In genomic region chr16:1172651-1173050, GRCh38 we compare ENCODE assay signal across 26 cellular contexts. TPM values are rescaled to one million over a fixed set of nuclear protein-coding genes. Genes with fewer than 3 reads are reported as not detected.
"Had no signal": no experiment of that assay in that cellular context is flagged by ENCODE, and none has a peak within 500 bp of the region (broad histone marks: within the 10 kb centered on the region; RNA-seq: fewer than 3 reads in every experiment).

No MANE protein-coding gene starts in this region.

- ATAC-seq: activated CD8-positive, alpha-beta memory T cell treated with anti-CD3 and anti-CD28 coated beads, Interleukin-2, amount 10 ng/mL, durations not matched to agents 7 days and 5 days had no signal

- H3K27ac Mint-ChIP-seq: activated B cell treated with CpG ODN at 0.5 μM for 24 hours; activated CD4-positive, alpha-beta T cell treated with anti-CD3 and anti-CD28 coated beads, Interleukin-2, amount 10 ng/mL, durations not matched to agents 24 days and 14 days; activated CD8-positive, alpha-beta memory T cell treated with anti-CD3 and anti-CD28 coated beads, Interleukin-2, amount 10 ng/mL, durations not matched to agents 7 days and 5 days; activated naive CD4-positive, alpha-beta T cell treated with anti-CD3 and anti-CD28 coated beads, Interleukin-2, amount 50 U/mL, for 24 hours; activated T-cell treated with anti-CD3 and anti-CD28 coated beads, Interleukin-2, amount 50 U/mL, for 24 hours; activated T-helper 1 cell treated with anti-CD3 and anti-CD28 coated beads, Interleukin-12 subunit alpha, Interleukin-12 subunit beta, Interleukin-2, Interleukin-4 antibody, amounts not matched to agents 30 ng/mL and 10 ng/mL and 1 ng/mL, durations not matched to agents 14 hours and 24 hours and 36 hours had no signal

- H3K4me1 ChIP-seq: breast epithelium had no signal

- H3K9me3 ChIP-seq: breast epithelium, MG63, Peyer's patch, SJCRH30, SK-N-SH had no signal

- H3K4me1 Mint-ChIP-seq: activated B cell treated with CpG ODN at 0.5 μM for 24 hours; activated CD4-positive, alpha-beta T cell treated with anti-CD3 and anti-CD28 coated beads, Interleukin-2, amount 10 ng/mL, durations not matched to agents 24 days and 14 days; activated CD8-positive, alpha-beta memory T cell treated with anti-CD3 and anti-CD28 coated beads, Interleukin-2, amount 10 ng/mL, durations not matched to agents 7 days and 5 days; activated naive CD4-positive, alpha-beta T cell treated with anti-CD3 and anti-CD28 coated beads, Interleukin-2, amount 50 U/mL, for 24 hours had no signal

- H3K36me3 ChIP-seq: breast epithelium, MG63, Peyer's patch, SJCRH30 had no signal

- H3K9me3 Mint-ChIP-seq: activated B cell treated with CpG ODN at 0.5 μM for 24 hours; activated CD4-positive, alpha-beta T cell treated with anti-CD3 and anti-CD28 coated beads, Interleukin-2, amount 10 ng/mL, durations not matched to agents 24 days and 14 days; activated naive CD4-positive, alpha-beta T cell treated with anti-CD3 and anti-CD28 coated beads, Interleukin-2, amount 50 U/mL, for 24 hours; activated T-cell treated with anti-CD3 and anti-CD28 coated beads, Interleukin-2, amount 50 U/mL, for 24 hours; activated T-helper 1 cell treated with anti-CD3 and anti-CD28 coated beads, Interleukin-12 subunit alpha, Interleukin-12 subunit beta, Interleukin-2, Interleukin-4 antibody, amounts not matched to agents 30 ng/mL and 10 ng/mL and 1 ng/mL, durations not matched to agents 14 hours and 24 hours and 36 hours had no signal

- H3K27ac ChIP-seq: breast epithelium, RWPE1, SJCRH30 had no signal

- H3K4me3 ChIP-seq: breast epithelium, MG63, SJCRH30 had no signal

- H3K4me3 Mint-ChIP-seq: activated B cell treated with CpG ODN at 0.5 μM for 24 hours; activated CD4-positive, alpha-beta T cell treated with anti-CD3 and anti-CD28 coated beads, Interleukin-2, amount 10 ng/mL, durations not matched to agents 24 days and 14 days; activated CD8-positive, alpha-beta memory T cell treated with anti-CD3 and anti-CD28 coated beads, Interleukin-2, amount 10 ng/mL, durations not matched to agents 7 days and 5 days; activated naive CD4-positive, alpha-beta T cell treated with anti-CD3 and anti-CD28 coated beads, Interleukin-2, amount 50 U/mL, for 24 hours; activated T-cell treated with anti-CD3 and anti-CD28 coated beads, Interleukin-2, amount 50 U/mL, for 24 hours; activated T-helper 1 cell treated with anti-CD3 and anti-CD28 coated beads, Interleukin-12 subunit alpha, Interleukin-12 subunit beta, Interleukin-2, Interleukin-4 antibody, amounts not matched to agents 30 ng/mL and 10 ng/mL and 1 ng/mL, durations not matched to agents 14 hours and 24 hours and 36 hours had no signal

- H3K36me3 Mint-ChIP-seq: activated CD8-positive, alpha-beta memory T cell treated with anti-CD3 and anti-CD28 coated beads, Interleukin-2, amount 10 ng/mL, durations not matched to agents 7 days and 5 days; activated naive CD4-positive, alpha-beta T cell treated with anti-CD3 and anti-CD28 coated beads, Interleukin-2, amount 50 U/mL, for 24 hours had no signal

- H3K27me3 Mint-ChIP-seq: activated CD4-positive, alpha-beta T cell treated with anti-CD3 and anti-CD28 coated beads, Interleukin-2, amount 10 ng/mL, durations not matched to agents 24 days and 14 days; activated CD8-positive, alpha-beta memory T cell treated with anti-CD3 and anti-CD28 coated beads, Interleukin-2, amount 10 ng/mL, durations not matched to agents 7 days and 5 days; activated naive CD4-positive, alpha-beta T cell treated with anti-CD3 and anti-CD28 coated beads, Interleukin-2, amount 50 U/mL, for 24 hours; activated T-cell treated with anti-CD3 and anti-CD28 coated beads, Interleukin-2, amount 50 U/mL, for 24 hours had no signal

- DNase-seq: activated B cell treated with CpG ODN at 0.5 μM for 24 hours; activated CD4-positive, alpha-beta T cell treated with anti-CD3 and anti-CD28 coated beads for 1 hour; activated CD4-positive, alpha-beta T cell treated with anti-CD3 and anti-CD28 coated beads, Interleukin-2, amount 10 ng/mL, durations not matched to agents 24 days and 14 days; activated CD4-positive, alpha-beta T cell treated with anti-CD3 and anti-CD28 coated beads, Interleukin-2, amount 50 U/mL, for 48 hours; activated CD8-positive, alpha-beta memory T cell treated with anti-CD3 and anti-CD28 coated beads, Interleukin-2, amount 10 ng/mL, durations not matched to agents 7 days and 5 days; activated effector memory CD4-positive, alpha-beta T cell treated with Interleukin-2 at 50 U/mL for 16 hours; activated naive CD4-positive, alpha-beta T cell; activated T-cell treated with anti-CD3 and anti-CD28 coated beads, Interleukin-2, amount 50 U/mL, for 24 hours; aorta; MG63; MV-4-11; NCI-H1105; NCI-H1436; NCI-H1694 treated with DMSO at 0.1 percent for 48 hours; NCI-H2029 treated with DMSO at 0.1 percent for 48 hours; NCI-H446; NCI-H524; Peyer's patch; Right ventricle myocardium superior; SJCRH30; SK-N-SH had no signal

- H3K27me3 ChIP-seq: MG63, Peyer's patch had no signal

RNA-seq across cellular contexts. Expression of gene CACNA1H, which starts 19.7 kb away (rescaled TPM):
- polyA plus RNA-seq: SK-N-SH had no signal

RNA-seq across cellular contexts. Expression of gene TPSG1, which starts 52.4 kb away (rescaled TPM):
- total RNA-seq: activated B cell treated with CpG ODN at 0.5 μM for 24 hours; activated CD4-positive, alpha-beta T cell treated with anti-CD3 and anti-CD28 coated beads, Interleukin-2, amount 10 ng/mL, durations not matched to agents 24 days and 14 days; activated CD8-positive, alpha-beta memory T cell treated with anti-CD3 and anti-CD28 coated beads, Interleukin-2, amount 10 ng/mL, durations not matched to agents 7 days and 5 days; activated T-helper 1 cell treated with anti-CD3 and anti-CD28 coated beads, Interleukin-12 subunit alpha, Interleukin-12 subunit beta, Interleukin-2, Interleukin-4 antibody, amounts not matched to agents 30 ng/mL and 10 ng/mL and 1 ng/mL, durations not matched to agents 14 hours and 24 hours and 36 hours; SJCRH30; T-helper 1 cell treated with Interleukin-12 subunit alpha and Interleukin-12 subunit beta and Interleukin-4 antibody, amounts not matched to agents 30 ng/mL and 1 ng/mL, for 36 hours had no signal
- polyA plus RNA-seq: SK-N-SH had no signal

RNA-seq across cellular contexts. Expression of gene TPSB2, which starts 57.3 kb away (rescaled TPM):
- total RNA-seq: activated B cell treated with CpG ODN at 0.5 μM for 24 hours; activated CD4-positive, alpha-beta T cell treated with anti-CD3 and anti-CD28 coated beads, Interleukin-2, amount 10 ng/mL, durations not matched to agents 24 days and 14 days; activated CD8-positive, alpha-beta memory T cell treated with anti-CD3 and anti-CD28 coated beads, Interleukin-2, amount 10 ng/mL, durations not matched to agents 7 days and 5 days; activated T-helper 1 cell treated with anti-CD3 and anti-CD28 coated beads, Interleukin-12 subunit alpha, Interleukin-12 subunit beta, Interleukin-2, Interleukin-4 antibody, amounts not matched to agents 30 ng/mL and 10 ng/mL and 1 ng/mL, durations not matched to agents 14 hours and 24 hours and 36 hours; SJCRH30; T-helper 1 cell treated with Interleukin-12 subunit alpha and Interleukin-12 subunit beta and Interleukin-4 antibody, amounts not matched to agents 30 ng/mL and 1 ng/mL, for 36 hours had no signal
- polyA plus RNA-seq: SK-N-SH had no signal
